In the genomic region with DNA sequence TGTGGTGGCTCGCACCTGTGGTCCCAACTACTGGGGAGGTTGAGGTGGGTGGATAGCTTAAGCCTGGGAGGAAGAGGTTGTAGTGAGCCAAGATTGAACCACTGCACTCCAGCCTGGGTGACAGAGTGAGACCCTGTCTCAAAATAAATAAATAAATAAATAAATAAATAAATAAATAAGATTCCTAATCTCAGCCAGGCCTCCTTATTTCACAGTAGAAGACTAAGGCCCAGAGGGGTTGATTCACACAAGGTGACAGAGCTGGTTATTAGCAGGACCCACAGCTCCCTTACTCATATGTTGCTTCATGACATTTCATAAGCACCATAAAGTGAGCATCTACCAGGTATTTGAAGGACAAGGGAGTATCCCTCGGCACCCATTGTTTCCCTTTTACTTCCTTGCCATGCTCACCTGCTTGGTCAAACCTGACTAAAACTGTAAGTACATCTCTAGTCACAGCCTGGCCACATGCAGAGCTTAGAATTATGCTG, we compare ENCODE assay signal across 12 cellular contexts. TPM values are rescaled to one million over a fixed set of nuclear protein-coding genes. Genes with fewer than 3 reads are reported as not detected.
A peak's percentile ranks its signal among the peaks of the same experiment; 100 is the strongest.
DNase-seq lines count a peak whose midpoint lies in the region; ATAC-seq and TF ChIP-seq lines count a peak whose summit lies in the region.
"Had no signal": no experiment of that assay in that cellular context is flagged by ENCODE, and none has a peak within 500 bp of the region (broad histone marks: within the 10 kb centered on the region; RNA-seq: fewer than 3 reads in every experiment).

No MANE protein-coding gene starts in this region.

- DNase-seq in HPDE6-E6E7 (ENCODE audit: extremely low spot score) (peak; percentile 50), amniotic epithelial cell (ENCODE audit: low read depth) (peak; percentile 22), foreskin keratinocyte (no peak), smooth muscle cell (lab: John Stamatoyannopoulos, UW; ENCODE audit: unreplicated experiment) (no peak), NCI-H510A treated with DMSO at 0.1 percent for 48 hours (lab: John Stamatoyannopoulos, UW) (no peak), MM.1S (no peak)
- DNase-seq in activated CD4-positive, alpha-beta memory T cell treated with anti-CD3 and anti-CD28 coated beads, Interleukin-2, amount 10 ng/mL, durations not matched to agents 7 days and 5 days = no peak
- DNase-seq: MG63, NCI-H1092 treated with DMSO at 0.1 percent for 48 hours, NCI-H524, SIG-M5 had no signal

- H3K4me2 ChIP-seq in smooth muscle cell (no peak overlapping the region), MM.1S (ENCODE audit: low read depth, low read length) (no peak overlapping the region)

- H2AFZ ChIP-seq in smooth muscle cell (ENCODE audit: low read depth) (no peak overlapping the region), MM.1S (ENCODE audit: low read length) (no peak overlapping the region)

- H3F3A ChIP-seq in smooth muscle cell (ENCODE audit: low read depth) (peaks cover 3% of the 10 kb centered on the region), MM.1S (ENCODE audit: insufficient read depth, low read length) (no peaks in the 10 kb centered on the region)

- no peak overlapping the region for H3K4me3 ChIP-seq in smooth muscle cell
- H3K4me3 ChIP-seq in MM.1S (ENCODE audit: low read length) = no peak overlapping the region
- H3K4me3 ChIP-seq: MG63 had no signal

- H3K9ac ChIP-seq in smooth muscle cell (ENCODE audit: low read depth) = no peak overlapping the region
- H3K9ac ChIP-seq in MM.1S (ENCODE audit: low read length) = no peak overlapping the region

- H3K9me3 Mint-ChIP-seq in activated CD4-positive, alpha-beta memory T cell treated with anti-CD3 and anti-CD28 coated beads, Interleukin-2, amount 10 ng/mL, durations not matched to agents 7 days and 5 days = no peaks in the 10 kb centered on the region

- POLR2A ChIA-PET in activated CD4-positive, alpha-beta memory T cell treated with anti-CD3 and anti-CD28 coated beads, Interleukin-2, amount 10 ng/mL, durations not matched to agents 7 days and 5 days (lab: Charles Lee) = no interaction called here

- no peaks in the 10 kb centered on the region for H3K4me1 Mint-ChIP-seq in activated CD4-positive, alpha-beta memory T cell treated with anti-CD3 and anti-CD28 coated beads, Interleukin-2, amount 10 ng/mL, durations not matched to agents 7 days and 5 days

- H3K27ac ChIP-seq in foreskin keratinocyte (peak overlapping the region; percentile 20), smooth muscle cell (ENCODE audit: low read depth) (peak overlapping the region; percentile 48), MM.1S (ENCODE audit: low read length) (no peak overlapping the region)
- H3K27ac ChIP-seq: C4-2B had no signal

- H3K9me3 ChIP-seq in smooth muscle cell (replicated peaks; ENCODE audit: low read depth) = no peaks in the 10 kb centered on the region
- no peaks in the 10 kb centered on the region for H3K9me3 ChIP-seq in MM.1S (replicated peaks; ENCODE audit: insufficient read depth, low read length)
- H3K9me3 ChIP-seq: MG63 had no signal

- H3K9me2 ChIP-seq in MM.1S (replicated peaks; ENCODE audit: insufficient read depth, low read length) = no peaks in the 10 kb centered on the region

- no peaks in the 10 kb centered on the region for H3K27me3 Mint-ChIP-seq in activated CD4-positive, alpha-beta memory T cell treated with anti-CD3 and anti-CD28 coated beads, Interleukin-2, amount 10 ng/mL, durations not matched to agents 7 days and 5 days

- H4K20me1 ChIP-seq in smooth muscle cell (ENCODE audit: low read depth) (no peaks in the 10 kb centered on the region), MM.1S (ENCODE audit: insufficient read depth, low read length) (no peaks in the 10 kb centered on the region)

- peaks cover 5% of the 10 kb centered on the region for H3K79me2 ChIP-seq in smooth muscle cell (ENCODE audit: low read depth)
- H3K79me2 ChIP-seq in MM.1S (ENCODE audit: low read length) = no peaks in the 10 kb centered on the region

- H3K27me3 ChIP-seq in foreskin keratinocyte = no peaks in the 10 kb centered on the region
- no peaks in the 10 kb centered on the region for H3K27me3 ChIP-seq in smooth muscle cell (ENCODE audit: low read depth)
- H3K27me3 ChIP-seq in MM.1S (replicated peaks; ENCODE audit: insufficient read depth, low read length) = no peaks in the 10 kb centered on the region
- H3K27me3 ChIP-seq: MG63 had no signal

- H3K4me1 ChIP-seq in foreskin keratinocyte = peaks cover 26% of the 10 kb centered on the region
- H3K4me1 ChIP-seq in smooth muscle cell (ENCODE audit: low read depth) = peaks cover 3% of the 10 kb centered on the region
- no peaks in the 10 kb centered on the region for H3K4me1 ChIP-seq in MM.1S (ENCODE audit: low read length)

- peak; percentile 31 for ATAC-seq in foreskin keratinocyte

- TF ChIP-seq CTCF in foreskin keratinocyte (conservative IDR thresholded peaks at IDR 0.05) = no peak
- no peak for TF ChIP-seq CTCF in smooth muscle cell (IDR thresholded peaks at IDR 0.05; ENCODE audit: borderline replicate concordance, insufficient read depth, poor library complexity, severe bottlenecking)
- TF ChIP-seq CTCF in MM.1S (IDR thresholded peaks at IDR 0.05; ENCODE audit: low read length) = no peak

- H3K36me3 Mint-ChIP-seq in activated CD4-positive, alpha-beta memory T cell treated with anti-CD3 and anti-CD28 coated beads, Interleukin-2, amount 10 ng/mL, durations not matched to agents 7 days and 5 days (ENCODE audit: low read depth) = no peaks in the 10 kb centered on the region

- no peak overlapping the region for H3K4me3 Mint-ChIP-seq in activated CD4-positive, alpha-beta memory T cell treated with anti-CD3 and anti-CD28 coated beads, Interleukin-2, amount 10 ng/mL, durations not matched to agents 7 days and 5 days

- H3K36me3 ChIP-seq in smooth muscle cell (ENCODE audit: low read depth) (no peaks in the 10 kb centered on the region), MM.1S (replicated peaks; ENCODE audit: insufficient read depth, low read length) (no peaks in the 10 kb centered on the region)

- WGBS in smooth muscle cell (ENCODE audit: low lambda C conversion rate) = 95% methylated on average over 2 of the region's 2 CpGs

- CTCF ChIA-PET in activated CD4-positive, alpha-beta memory T cell treated with anti-CD3 and anti-CD28 coated beads, Interleukin-2, amount 10 ng/mL, durations not matched to agents 7 days and 5 days (lab: Charles Lee) = interaction anchor here (3.0 kb wide), 1 partner anchor 185 kb away, joined by 64 read pairs; no protein-coding TSS in a partner anchor

- no peak overlapping the region for H3K27ac Mint-ChIP-seq in activated CD4-positive, alpha-beta memory T cell treated with anti-CD3 and anti-CD28 coated beads, Interleukin-2, amount 10 ng/mL, durations not matched to agents 7 days and 5 days

RNA-seq across cellular contexts. Expression of gene ALG14, which starts 32.7 kb away (rescaled TPM):
- total RNA-seq in foreskin keratinocyte (4.8 and 5.4 TPM in 2 replicates), smooth muscle cell (1.4 and 2.4 TPM in 2 replicates)
- polyA plus RNA-seq in foreskin keratinocyte (3.9 and 6.8 TPM in 2 replicates), smooth muscle cell (5.5 and 6.9 TPM in 2 replicates)
- 1 to 10 TPM; 2.4 to 2.7 TPM for total RNA-seq in activated CD4-positive, alpha-beta memory T cell treated with anti-CD3 and anti-CD28 coated beads, Interleukin-2, amount 10 ng/mL, durations not matched to agents 7 days and 5 days

Comparison
In these comparisons a context has a peak if more than half of its experiments do, and no peak if none do; other contexts are left out.
1. DNase-seq: peak in HPDE6-E6E7 (single experiment) and amniotic epithelial cell (single experiment); none in foreskin keratinocyte (0 of 2), smooth muscle cell (single experiment), NCI-H510A treated with DMSO at 0.1 percent for 48 hours (single experiment), MM.1S (single experiment) and activated CD4-positive, alpha-beta memory T cell treated with anti-CD3 and anti-CD28 coated beads, Interleukin-2, amount 10 ng/mL, durations not matched to agents 7 days and 5 days (single experiment).